Comparison of ENCODE assay signal across 9 cellular contexts in genomic region chr5:149580808-149581191, GRCh38. TPM values are rescaled to one million over a fixed set of nuclear protein-coding genes. Genes with fewer than 3 reads are reported as not detected.
DNase-seq lines count a peak whose midpoint lies in the region; ATAC-seq and TF ChIP-seq lines count a peak whose summit lies in the region.
"Had no signal": no experiment of that assay in that cellular context is flagged by ENCODE, and none has a peak within 500 bp of the region (broad histone marks: within the 10 kb centered on the region; RNA-seq: fewer than 3 reads in every experiment).

No MANE protein-coding gene starts in this region.

- CTCF ChIA-PET in activated naive CD4-positive, alpha-beta T cell treated with anti-CD3 and anti-CD28 coated beads for 36 hours (lab: Charles Lee) = interaction anchor here (0.6 to 1.5 kb wide), 5 partner anchors 18 to 199 kb away, joined by 3 to 5 read pairs (median 4); no protein-coding TSS in a partner anchor

- intact Hi-C loops in activated naive CD4-positive, alpha-beta T cell treated with anti-CD3 and anti-CD28 coated beads for 36 hours (cut with micrococcal nuclease) = no loop called here
- intact Hi-C loops in dorsolateral prefrontal cortex (cut with DNase I) = loop anchor here in 1 of 2 donors (5.0 kb wide), 1 partner anchor 37 kb away; no protein-coding TSS in a partner anchor
- intact Hi-C loops in mucosa of descending colon (cut with DNase I, micrococcal nuclease) = no loop called here
- intact Hi-C loops in uterus (cut with DNase I; ENCODE audit: low total_unique reads) = no loop called here
- intact Hi-C loops in posterior vena cava (cut with DNase I) = no loop called here

- H3K4me1 Mint-ChIP-seq in activated naive CD4-positive, alpha-beta T cell treated with anti-CD3 and anti-CD28 coated beads for 36 hours (ENCODE audit: low read depth) = peaks cover 26% of the 10 kb centered on the region

- H3K4me3 Mint-ChIP-seq in activated naive CD4-positive, alpha-beta T cell treated with anti-CD3 and anti-CD28 coated beads for 36 hours = peak overlapping the region; percentile 73

- DNase-seq in activated naive CD4-positive, alpha-beta T cell treated with anti-CD3 and anti-CD28 coated beads for 36 hours = no peak
- DNase-seq in activated naive CD4-positive, alpha-beta T cell (lab: John Stamatoyannopoulos, UW) = no peak
- peak in 2 of 10 donors; percentile 12 to 30 for DNase-seq in dorsolateral prefrontal cortex
- no peak for DNase-seq in mucosa of descending colon
- DNase-seq in uterus = no peak
- DNase-seq in posterior vena cava (ENCODE audit: low spot score) = no peak

- no peaks in the 10 kb centered on the region for H3K27me3 ChIP-seq in dorsolateral prefrontal cortex
- H3K27me3 ChIP-seq in uterus = no peaks in the 10 kb centered on the region

- H3K27ac Mint-ChIP-seq in activated naive CD4-positive, alpha-beta T cell treated with anti-CD3 and anti-CD28 coated beads for 36 hours = peak overlapping the region; percentile 24

- H3K4me1 ChIP-seq in mucosa of descending colon (ENCODE audit: low read depth) (peaks cover 27% of the 10 kb centered on the region), uterus (peaks cover 4 to 15% of the 10 kb centered on the region in 2 donors)

- TF ChIP-seq POLR2A in uterus (IDR thresholded peaks at IDR 0.05) = no peak

- no peaks in the 10 kb centered on the region for H3K9me3 Mint-ChIP-seq in activated naive CD4-positive, alpha-beta T cell treated with anti-CD3 and anti-CD28 coated beads for 36 hours

- no peaks in the 10 kb centered on the region for H3K36me3 ChIP-seq in mucosa of descending colon (ENCODE audit: low read depth)
- no peaks in the 10 kb centered on the region for H3K36me3 ChIP-seq in uterus
- H3K36me3 ChIP-seq: neutrophil had no signal

- no peaks in the 10 kb centered on the region for H3K27me3 Mint-ChIP-seq in activated naive CD4-positive, alpha-beta T cell treated with anti-CD3 and anti-CD28 coated beads for 36 hours (ENCODE audit: low read depth)

- TF ChIP-seq CTCF in dorsolateral prefrontal cortex (IDR thresholded peaks at IDR 0.05 in 54 of 56, conservative IDR thresholded peaks at IDR 0.05 in 2 of 56; ENCODE audit: low read depth in 1 of 56, partially characterized antibody in 56 of 56) (no peak), mucosa of descending colon (IDR thresholded peaks at IDR 0.05) (no peak), uterus (IDR thresholded peaks at IDR 0.05) (no peak)

- peak; percentile 39 for ATAC-seq in mucosa of descending colon
- ATAC-seq in HG02571 (IDR thresholded peaks at IDR 0.05; ENCODE audit: unreplicated experiment) = no peak
- ATAC-seq in HG02588 (IDR thresholded peaks at IDR 0.05; ENCODE audit: unreplicated experiment) = no peak

- H3K27ac ChIP-seq in dorsolateral prefrontal cortex (peak overlapping the region; percentile 73 to 99 (median 96)), uterus (peak overlapping the region; percentile 85 to 88)
- H3K27ac ChIP-seq: neutrophil had no signal

- H3K9me3 ChIP-seq in mucosa of descending colon (no peaks in the 10 kb centered on the region), uterus (no peaks in the 10 kb centered on the region)
- H3K9me3 ChIP-seq: neutrophil had no signal

- no peaks in the 10 kb centered on the region for H3K36me3 Mint-ChIP-seq in activated naive CD4-positive, alpha-beta T cell treated with anti-CD3 and anti-CD28 coated beads for 36 hours (ENCODE audit: low read depth)

- H3K4me3 ChIP-seq in dorsolateral prefrontal cortex (peak overlapping the region; percentile 39 to 84 (median 70)), mucosa of descending colon (peak overlapping the region; percentile 25), uterus (peak overlapping the region; percentile 22 to 70)

RNA-seq across cellular contexts. Expression of gene ARHGEF37, which starts 0.5 kb away (rescaled TPM):
- total RNA-seq in activated naive CD4-positive, alpha-beta T cell treated with anti-CD3 and anti-CD28 coated beads for 36 hours = 1 to 10 TPM in 1 of 2 experiments, under 1 TPM in 1; 0.95 to 2.0 TPM
- total RNA-seq in dorsolateral prefrontal cortex (10 to 100 TPM; 12.0 to 71.9 (median 27.0) TPM), mucosa of descending colon (10 to 100 TPM; 13.4 to 35.0 (median 24.6) TPM), uterus (10 to 100 TPM in 1 of 4 donors, 1 to 10 TPM in 3; 4.6 to 10.4 (median 7.9) TPM), posterior vena cava (10 to 100 TPM; 10.7 to 11.0 TPM)

RNA-seq across cellular contexts. Expression of gene CSNK1A1, which starts 29.6 kb away (rescaled TPM):
- 100 to 1,000 TPM; 183 to 188 TPM for total RNA-seq in activated naive CD4-positive, alpha-beta T cell treated with anti-CD3 and anti-CD28 coated beads for 36 hours
- total RNA-seq in dorsolateral prefrontal cortex (100 to 1,000 TPM; 164 to 228 (median 189) TPM), mucosa of descending colon (100 to 1,000 TPM; 200 to 233 (median 224) TPM), uterus (100 to 1,000 TPM; 101 to 326 (median 205) TPM), posterior vena cava (100 to 1,000 TPM; 223 to 231 TPM)
